ENCODE assay signal across 19 cellular contexts in the genomic region with DNA sequence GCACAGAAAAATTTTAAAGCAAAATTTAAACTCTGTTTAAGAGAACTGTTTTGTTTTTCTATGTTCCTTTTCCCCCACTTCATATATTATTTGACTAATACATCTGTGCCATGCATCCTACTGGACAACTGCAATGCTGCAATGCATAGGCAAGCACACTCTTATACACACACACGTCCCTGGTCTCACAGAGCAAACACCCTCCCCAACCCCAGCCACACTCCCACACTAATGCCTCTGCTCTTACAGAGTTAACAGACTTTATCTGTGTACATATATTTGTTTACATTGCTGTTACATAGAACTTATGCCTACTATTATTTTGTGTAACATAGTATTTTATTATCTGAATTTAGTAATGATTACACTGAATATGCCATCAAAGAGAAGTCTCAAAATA. TPM values are rescaled to one million over a fixed set of nuclear protein-coding genes. Genes with fewer than 3 reads are reported as not detected.
DNase-seq lines count a peak whose midpoint lies in the region; FAIRE-seq and TF ChIP-seq lines count a peak whose summit lies in the region.
"Had no signal": no experiment of that assay in that cellular context is flagged by ENCODE, and none has a peak within 500 bp of the region (broad histone marks: within the 10 kb centered on the region; RNA-seq: fewer than 3 reads in every experiment).

No MANE protein-coding gene starts in this region.

- in situ Hi-C loops in brain microvascular endothelial cell (cut with HindIII; ENCODE audit: low pct_ligation_motif_present, low sequenced_read_pairs): no loop called here

- POLR2A ChIA-PET in PC-9 (lab: Charles Lee; ENCODE audit: unreplicated experiment): no interaction called here

- DNase-seq in CD14-positive monocyte (ENCODE audit: low spot score): no peak
- DNase-seq in GM12891 (ENCODE audit: insufficient read length, low spot score): no peak
- DNase-seq in PC-9: no peak
- no peak for DNase-seq in mesothelial cell of epicardium (ENCODE audit: low spot score in 2 of 2, unreplicated experiment in 2 of 2)
- DNase-seq in brain microvascular endothelial cell: no peak
- no peak for DNase-seq in SK-N-DZ (ENCODE audit: low spot score)
- DNase-seq in substantia nigra (lab: John Stamatoyannopoulos, UW): no peak
- DNase-seq: Calu3; CD4-positive, alpha-beta memory T cell; DMS79; Karpas-422; MM.1S; NCI-H187 treated with DMSO at 0.1 percent for 48 hours; NCI-H446 treated with DMSO at 0.1 percent for 48 hours; SIG-M5; T-helper 2 cell had no signal

- TF ChIP-seq CTCF in CD14-positive monocyte (IDR thresholded peaks at IDR 0.05) (no peak), PC-9 (conservative IDR thresholded peaks at IDR 0.05) (no peak), mesothelial cell of epicardium (IDR thresholded peaks at IDR 0.05; ENCODE audit: unreplicated experiment) (no peak), brain microvascular endothelial cell (IDR thresholded peaks at IDR 0.05; ENCODE audit: low read depth, low read length, missing control alignments) (no peak)

- no peaks in the 10 kb centered on the region for H3K27me3 Mint-ChIP-seq in CD14-positive monocyte (ENCODE audit: low read depth in 3 of 3)
- H3K27me3 Mint-ChIP-seq in mesothelial cell of epicardium (ENCODE audit: low read depth): no peaks in the 10 kb centered on the region
- H3K27me3 Mint-ChIP-seq: B cell; CD4-positive, alpha-beta memory T cell had no signal

- H2AFZ ChIP-seq in PC-9: no peak overlapping the region

- no peaks in the 10 kb centered on the region for H4K20me1 ChIP-seq in PC-9 (ENCODE audit: insufficient read depth)

- H3K27me3 ChIP-seq in PC-9 (ENCODE audit: insufficient read depth, low read depth): no peaks in the 10 kb centered on the region
- no peaks in the 10 kb centered on the region for H3K27me3 ChIP-seq in brain microvascular endothelial cell (replicated peaks)

- H3K27ac Mint-ChIP-seq in CD14-positive monocyte (peak overlapping the region; percentile 7 to 57 (median 41)), mesothelial cell of epicardium (peak overlapping the region; percentile 68)
- H3K27ac Mint-ChIP-seq: B cell, HFFc6 had no signal

- TF ChIP-seq POLR2A in GM12891 (IDR thresholded peaks at IDR 0.05; ENCODE audit: low read depth, low read length): no peak

- H3F3A ChIP-seq in PC-9 (ENCODE audit: insufficient read depth, low read depth): peaks cover 15% of the 10 kb centered on the region

- H3K4me1 Mint-ChIP-seq in CD14-positive monocyte (peaks cover 29% of the 10 kb centered on the region), mesothelial cell of epicardium (peaks cover 41% of the 10 kb centered on the region)

- H3K4me1 ChIP-seq in PC-9 (replicated peaks; ENCODE audit: insufficient read depth): peaks cover 21% of the 10 kb centered on the region

- 0 out of 2 replicates have a peak overlapping the region, but pooled peaks have one; percentile 39 for H3K27ac ChIP-seq in PC-9
- no peak overlapping the region for H3K27ac ChIP-seq in brain microvascular endothelial cell
- H3K27ac ChIP-seq in substantia nigra (ENCODE audit: low read depth, low read length, poor library complexity, severe bottlenecking): no peak overlapping the region

- no peaks in the 10 kb centered on the region for H3K9me3 Mint-ChIP-seq in CD14-positive monocyte
- H3K9me3 Mint-ChIP-seq in mesothelial cell of epicardium: no peaks in the 10 kb centered on the region
- H3K9me3 Mint-ChIP-seq: HFFc6 had no signal

- no peaks in the 10 kb centered on the region for H3K79me2 ChIP-seq in PC-9 (ENCODE audit: low read depth)

- H3K36me3 ChIP-seq in PC-9 (ENCODE audit: low read depth): no peaks in the 10 kb centered on the region
- H3K36me3 ChIP-seq in brain microvascular endothelial cell (replicated peaks): no peaks in the 10 kb centered on the region

- peaks cover 0 to 2% of the 10 kb centered on the region in 2 donors for H3K36me3 Mint-ChIP-seq in CD14-positive monocyte
- no peaks in the 10 kb centered on the region for H3K36me3 Mint-ChIP-seq in mesothelial cell of epicardium
- H3K36me3 Mint-ChIP-seq: CD4-positive, alpha-beta memory T cell had no signal

- H3K4me3 ChIP-seq in PC-9 (no peak overlapping the region), brain microvascular endothelial cell (ENCODE audit: low read depth, low read length) (no peak overlapping the region)

- no peaks in the 10 kb centered on the region for H3K9me2 ChIP-seq in PC-9 (ENCODE audit: insufficient read depth)

- CTCF ChIA-PET in PC-9 (lab: Charles Lee): no interaction called here

- H3K4me2 ChIP-seq in PC-9: no peak overlapping the region

- peak; percentile 56 for FAIRE-seq in GM12891 (lab: Jason Lieb, UNC)
- FAIRE-seq: H1 had no signal

- H3K9me3 ChIP-seq in PC-9 (ENCODE audit: insufficient read depth, low read depth): no peaks in the 10 kb centered on the region

- H3K4me3 Mint-ChIP-seq in CD14-positive monocyte: no peak overlapping the region
- H3K4me3 Mint-ChIP-seq in mesothelial cell of epicardium: no peak overlapping the region
- H3K4me3 Mint-ChIP-seq: B cell; CD4-positive, alpha-beta memory T cell; HFFc6 had no signal

- intact Hi-C loops in CD14-positive monocyte (cut with micrococcal nuclease) (no loop called here), PC-9 (cut with micrococcal nuclease; ENCODE audit: unreplicated experiment) (no loop called here)

- BruUV-seq in PC-9 (replicated peaks; lab: Mats Ljungman, UMichigan): no TSS peak

TF ChIP-seq in GM12891, 5 proteins besides CTCF, POLR2A, EP300 and RAD21:
- TF ChIP-seq TAF1 (IDR thresholded peaks at IDR 0.05; ENCODE audit: low read depth, low read length) (no peak), PAX5 (IDR thresholded peaks at IDR 0.05; ENCODE audit: insufficient read depth, low read length, severe bottlenecking) (no peak), SPI1 (IDR thresholded peaks at IDR 0.05; ENCODE audit: low read depth, low read length) (no peak), POLR2AphosphoS5 (IDR thresholded peaks at IDR 0.05; ENCODE audit: low read depth, low read length) (no peak), POU2F2 (IDR thresholded peaks at IDR 0.05; ENCODE audit: low read depth, low read length) (no peak)
TF ChIP-seq in GM12891: peak in this region for 0.

RNA-seq across cellular contexts. Expression of a gene that starts 25.5 kb away (rescaled TPM):
- 100 to 1,000 TPM; 284 to 415 TPM for polyA plus RNA-seq in CD14-positive monocyte
- 254 TPM for polyA plus RNA-seq in GM12891 (2012; ENCODE audit: low read depth, missing spikeins)
- 119 and 124 TPM in 2 replicates for total RNA-seq in PC-9 (2021)
- 230 to 233 TPM (median 233 TPM) in 3 replicates for total RNA-seq in mesothelial cell of epicardium
- 183 and 193 TPM in 2 replicates for polyA plus RNA-seq in SK-N-DZ (2014; cell fraction: cytosol; rRNA removed)
- polyA plus RNA-seq in SK-N-DZ (2014; cell fraction: nucleus; rRNA removed): 123 and 152 TPM in 2 replicates
